ENCODE assay signal across 1 cellular context in the genomic region with DNA sequence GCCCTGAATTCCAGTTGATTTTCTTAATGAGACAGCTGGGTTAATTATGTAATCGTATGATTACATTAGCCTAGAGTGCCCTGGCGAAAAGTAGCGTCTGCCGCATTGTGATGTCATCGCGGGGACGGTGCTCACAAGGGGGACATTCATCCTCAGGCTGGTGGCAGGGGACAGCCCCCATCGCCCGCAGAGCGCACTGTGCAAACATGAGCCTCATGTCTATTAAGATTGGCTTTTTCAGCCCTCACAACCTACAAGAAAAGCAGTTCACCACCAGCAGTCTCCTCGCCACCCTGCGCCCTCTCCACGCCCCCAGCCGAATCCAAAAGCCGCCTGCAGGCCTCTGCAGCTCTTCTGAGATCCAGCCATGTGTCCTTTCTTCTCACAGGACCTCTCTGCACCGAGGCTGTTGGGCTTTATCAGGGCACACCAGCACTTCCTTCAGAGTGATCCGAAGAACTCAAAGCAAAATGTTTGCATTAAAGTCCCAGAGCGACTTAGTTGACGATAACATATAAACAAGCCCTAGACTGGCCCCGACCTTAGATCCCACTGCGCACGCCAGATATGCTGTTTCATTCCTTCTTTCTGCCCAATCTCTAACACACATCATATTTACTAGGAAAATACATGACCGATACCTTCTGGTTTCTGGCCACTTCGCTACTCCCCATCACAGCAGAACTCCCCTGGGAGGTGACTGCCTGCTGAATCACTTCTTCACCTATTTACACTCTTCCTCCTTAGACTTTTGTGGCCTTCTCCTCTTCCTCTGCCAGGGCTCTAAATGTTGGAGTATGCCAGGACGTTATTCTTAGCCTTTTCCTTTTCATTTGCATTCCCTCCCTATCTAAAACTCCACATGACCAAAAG.
A peak's percentile ranks its signal among the peaks of the same experiment; 100 is the strongest.
TF ChIP-seq lines count a peak whose summit lies in the region.

No MANE protein-coding gene starts in this region.

TF ChIP-seq in K562, 482 proteins besides CTCF, POLR2A, EP300 and RAD21 (continued from another document and continues in another):
- TF ChIP-seq, protein P1, sequence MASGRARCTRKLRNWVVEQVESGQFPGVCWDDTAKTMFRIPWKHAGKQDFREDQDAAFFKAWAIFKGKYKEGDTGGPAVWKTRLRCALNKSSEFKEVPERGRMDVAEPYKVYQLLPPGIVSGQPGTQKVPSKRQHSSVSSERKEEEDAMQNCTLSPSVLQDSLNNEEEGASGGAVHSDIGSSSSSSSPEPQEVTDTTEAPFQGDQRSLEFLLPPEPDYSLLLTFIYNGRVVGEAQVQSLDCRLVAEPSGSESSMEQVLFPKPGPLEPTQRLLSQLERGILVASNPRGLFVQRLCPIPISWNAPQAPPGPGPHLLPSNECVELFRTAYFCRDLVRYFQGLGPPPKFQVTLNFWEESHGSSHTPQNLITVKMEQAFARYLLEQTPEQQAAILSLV (tag; IDR thresholded peaks at IDR 0.05), result no peak
- TF ChIP-seq OTX1 (CRISPR knock-in tag; IDR thresholded peaks at IDR 0.05) (no peak), SIX5 (IDR thresholded peaks at IDR 0.05; ENCODE audit: borderline replicate concordance in 1 of 2, insufficient read depth in 1 of 2, low read depth in 1 of 2, low read length in 2 of 2) (no peak), PCBP1 (IDR thresholded peaks at IDR 0.05; ENCODE audit: low read depth, low read length, poor library complexity, severe bottlenecking) (no peak), DACH1 (IDR thresholded peaks at IDR 0.05; ENCODE audit: partially characterized antibody) (peak; percentile 23), MECOM (CRISPR knock-in tag; IDR thresholded peaks at IDR 0.05) (no peak), ZBTB1 (CRISPR knock-in tag; IDR thresholded peaks at IDR 0.05; ENCODE audit: borderline replicate concordance, low read depth) (0 out of 2 replicates have a peak, but pooled peaks have one; percentile 5), SOX6 (IDR thresholded peaks at IDR 0.05) (peak; percentile 89), ZNF77 (CRISPR knock-in tag; IDR thresholded peaks at IDR 0.05) (no peak), ZNF134 (CRISPR knock-in tag; conservative IDR thresholded peaks at IDR 0.05) (no peak), NEUROD1 (IDR thresholded peaks at IDR 0.05; ENCODE audit: borderline replicate concordance, low read depth, low read length, partially characterized antibody) (peak; percentile 62), EHMT2 (IDR thresholded peaks at IDR 0.05) (peak; percentile 46; the same call in 1 of the 2 replicates), SMC3 (conservative IDR thresholded peaks at IDR 0.05; ENCODE audit: insufficient read depth, low read depth, low read length) (0 out of 2 replicates have a peak, but pooled peaks have one; percentile 14), STAG1 (CRISPR knock-in tag; IDR thresholded peaks at IDR 0.05; ENCODE audit: borderline replicate concordance) (no peak), E2F3 (CRISPR knock-in tag; IDR thresholded peaks at IDR 0.05) (no peak), ZFP36 (IDR thresholded peaks at IDR 0.05; ENCODE audit: low read depth, low read length, partially characterized antibody) (no peak), ZNF184 (CRISPR knock-in tag; IDR thresholded peaks at IDR 0.05) (no peak), MCM2 (IDR thresholded peaks at IDR 0.05; ENCODE audit: low read depth) (no peak), ZNF707 (CRISPR knock-in tag; conservative IDR thresholded peaks at IDR 0.05) (no peak), ZNF316 (IDR thresholded peaks at IDR 0.05) (peak; percentile 92), ZNF507 (tag; conservative IDR thresholded peaks at IDR 0.05) (no peak), BCOR (IDR thresholded peaks at IDR 0.05) (peak; percentile 96), TOE1 (IDR thresholded peaks at IDR 0.05; ENCODE audit: borderline replicate concordance) (no peak; the same call in 1 of the 2 replicates), TOE1 (CRISPR knock-in tag; IDR thresholded peaks at IDR 0.05; ENCODE audit: borderline replicate concordance, low read depth) (no peak), SIN3A (IDR thresholded peaks at IDR 0.05; ENCODE audit: borderline replicate concordance in 2 of 2, control insufficient read depth in 1 of 2, low read depth in 2 of 2, low read length in 2 of 2) (no peak; a peak in 1 of 4 replicates), HDAC6 (IDR thresholded peaks at IDR 0.05; ENCODE audit: low read depth, low read length) (no peak), C11orf30 (IDR thresholded peaks at IDR 0.05; ENCODE audit: low read depth) (peak; percentile 94), ZEB2 (IDR thresholded peaks at IDR 0.05) (peak; percentile 93; the same call in 1 of the 2 replicates), ZNF354B (CRISPR knock-in tag; IDR thresholded peaks at IDR 0.05) (no peak)
- TF ChIP-seq, protein P2, sequence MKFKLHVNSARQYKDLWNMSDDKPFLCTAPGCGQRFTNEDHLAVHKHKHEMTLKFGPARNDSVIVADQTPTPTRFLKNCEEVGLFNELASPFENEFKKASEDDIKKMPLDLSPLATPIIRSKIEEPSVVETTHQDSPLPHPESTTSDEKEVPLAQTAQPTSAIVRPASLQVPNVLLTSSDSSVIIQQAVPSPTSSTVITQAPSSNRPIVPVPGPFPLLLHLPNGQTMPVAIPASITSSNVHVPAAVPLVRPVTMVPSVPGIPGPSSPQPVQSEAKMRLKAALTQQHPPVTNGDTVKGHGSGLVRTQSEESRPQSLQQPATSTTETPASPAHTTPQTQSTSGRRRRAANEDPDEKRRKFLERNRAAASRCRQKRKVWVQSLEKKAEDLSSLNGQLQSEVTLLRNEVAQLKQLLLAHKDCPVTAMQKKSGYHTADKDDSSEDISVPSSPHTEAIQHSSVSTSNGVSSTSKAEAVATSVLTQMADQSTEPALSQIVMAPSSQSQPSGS (CRISPR knock-in tag; IDR thresholded peaks at IDR 0.05), result no peak
- TF ChIP-seq, protein P3, sequence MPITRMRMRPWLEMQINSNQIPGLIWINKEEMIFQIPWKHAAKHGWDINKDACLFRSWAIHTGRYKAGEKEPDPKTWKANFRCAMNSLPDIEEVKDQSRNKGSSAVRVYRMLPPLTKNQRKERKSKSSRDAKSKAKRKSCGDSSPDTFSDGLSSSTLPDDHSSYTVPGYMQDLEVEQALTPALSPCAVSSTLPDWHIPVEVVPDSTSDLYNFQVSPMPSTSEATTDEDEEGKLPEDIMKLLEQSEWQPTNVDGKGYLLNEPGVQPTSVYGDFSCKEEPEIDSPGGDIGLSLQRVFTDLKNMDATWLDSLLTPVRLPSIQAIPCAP (CRISPR knock-in tag; IDR thresholded peaks at IDR 0.05; ENCODE audit: borderline replicate concordance), result no peak; the same call in 1 of the 2 replicates
- TF ChIP-seq, protein P4, sequence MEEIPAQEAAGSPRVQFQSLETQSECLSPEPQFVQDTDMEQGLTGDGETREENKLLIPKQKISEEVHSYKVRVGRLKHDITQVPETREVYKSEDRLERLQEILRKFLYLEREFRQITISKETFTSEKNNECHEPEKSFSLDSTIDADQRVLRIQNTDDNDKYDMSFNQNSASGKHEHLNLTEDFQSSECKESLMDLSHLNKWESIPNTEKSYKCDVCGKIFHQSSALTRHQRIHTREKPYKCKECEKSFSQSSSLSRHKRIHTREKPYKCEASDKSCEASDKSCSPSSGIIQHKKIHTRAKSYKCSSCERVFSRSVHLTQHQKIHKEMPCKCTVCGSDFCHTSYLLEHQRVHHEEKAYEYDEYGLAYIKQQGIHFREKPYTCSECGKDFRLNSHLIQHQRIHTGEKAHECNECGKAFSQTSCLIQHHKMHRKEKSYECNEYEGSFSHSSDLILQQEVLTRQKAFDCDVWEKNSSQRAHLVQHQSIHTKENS (CRISPR knock-in tag; IDR thresholded peaks at IDR 0.05), result no peak
- TF ChIP-seq, protein P5, sequence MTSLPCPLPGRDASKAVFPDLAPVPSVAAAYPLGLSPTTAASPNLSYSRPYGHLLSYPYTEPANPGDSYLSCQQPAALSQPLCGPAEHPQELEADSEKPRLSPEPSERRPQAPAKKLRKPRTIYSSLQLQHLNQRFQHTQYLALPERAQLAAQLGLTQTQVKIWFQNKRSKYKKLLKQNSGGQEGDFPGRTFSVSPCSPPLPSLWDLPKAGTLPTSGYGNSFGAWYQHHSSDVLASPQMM (CRISPR knock-in tag; IDR thresholded peaks at IDR 0.05), result no peak
- TF ChIP-seq, protein P6, sequence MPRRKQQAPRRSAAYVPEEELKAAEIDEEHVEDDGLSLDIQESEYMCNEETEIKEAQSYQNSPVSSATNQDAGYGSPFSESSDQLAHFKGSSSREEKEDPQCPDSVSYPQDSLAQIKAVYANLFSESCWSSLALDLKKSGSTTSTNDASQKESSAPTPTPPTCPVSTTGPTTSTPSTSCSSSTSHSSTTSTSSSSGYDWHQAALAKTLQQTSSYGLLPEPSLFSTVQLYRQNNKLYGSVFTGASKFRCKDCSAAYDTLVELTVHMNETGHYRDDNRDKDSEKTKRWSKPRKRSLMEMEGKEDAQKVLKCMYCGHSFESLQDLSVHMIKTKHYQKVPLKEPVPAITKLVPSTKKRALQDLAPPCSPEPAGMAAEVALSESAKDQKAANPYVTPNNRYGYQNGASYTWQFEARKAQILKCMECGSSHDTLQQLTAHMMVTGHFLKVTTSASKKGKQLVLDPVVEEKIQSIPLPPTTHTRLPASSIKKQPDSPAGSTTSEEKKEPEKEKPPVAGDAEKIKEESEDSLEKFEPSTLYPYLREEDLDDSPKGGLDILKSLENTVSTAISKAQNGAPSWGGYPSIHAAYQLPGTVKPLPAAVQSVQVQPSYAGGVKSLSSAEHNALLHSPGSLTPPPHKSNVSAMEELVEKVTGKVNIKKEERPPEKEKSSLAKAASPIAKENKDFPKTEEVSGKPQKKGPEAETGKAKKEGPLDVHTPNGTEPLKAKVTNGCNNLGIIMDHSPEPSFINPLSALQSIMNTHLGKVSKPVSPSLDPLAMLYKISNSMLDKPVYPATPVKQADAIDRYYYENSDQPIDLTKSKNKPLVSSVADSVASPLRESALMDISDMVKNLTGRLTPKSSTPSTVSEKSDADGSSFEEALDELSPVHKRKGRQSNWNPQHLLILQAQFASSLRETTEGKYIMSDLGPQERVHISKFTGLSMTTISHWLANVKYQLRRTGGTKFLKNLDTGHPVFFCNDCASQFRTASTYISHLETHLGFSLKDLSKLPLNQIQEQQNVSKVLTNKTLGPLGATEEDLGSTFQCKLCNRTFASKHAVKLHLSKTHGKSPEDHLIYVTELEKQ (CRISPR knock-in tag; IDR thresholded peaks at IDR 0.05), result no peak
- TF ChIP-seq, protein P7, sequence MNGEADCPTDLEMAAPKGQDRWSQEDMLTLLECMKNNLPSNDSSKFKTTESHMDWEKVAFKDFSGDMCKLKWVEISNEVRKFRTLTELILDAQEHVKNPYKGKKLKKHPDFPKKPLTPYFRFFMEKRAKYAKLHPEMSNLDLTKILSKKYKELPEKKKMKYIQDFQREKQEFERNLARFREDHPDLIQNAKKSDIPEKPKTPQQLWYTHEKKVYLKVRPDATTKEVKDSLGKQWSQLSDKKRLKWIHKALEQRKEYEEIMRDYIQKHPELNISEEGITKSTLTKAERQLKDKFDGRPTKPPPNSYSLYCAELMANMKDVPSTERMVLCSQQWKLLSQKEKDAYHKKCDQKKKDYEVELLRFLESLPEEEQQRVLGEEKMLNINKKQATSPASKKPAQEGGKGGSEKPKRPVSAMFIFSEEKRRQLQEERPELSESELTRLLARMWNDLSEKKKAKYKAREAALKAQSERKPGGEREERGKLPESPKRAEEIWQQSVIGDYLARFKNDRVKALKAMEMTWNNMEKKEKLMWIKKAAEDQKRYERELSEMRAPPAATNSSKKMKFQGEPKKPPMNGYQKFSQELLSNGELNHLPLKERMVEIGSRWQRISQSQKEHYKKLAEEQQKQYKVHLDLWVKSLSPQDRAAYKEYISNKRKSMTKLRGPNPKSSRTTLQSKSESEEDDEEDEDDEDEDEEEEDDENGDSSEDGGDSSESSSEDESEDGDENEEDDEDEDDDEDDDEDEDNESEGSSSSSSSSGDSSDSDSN (IDR thresholded peaks at IDR 0.05; ENCODE audit: borderline replicate concordance in 1 of 2, low read depth in 2 of 2, low read length in 2 of 2), result peak; percentile 59 to 83; a peak in 1 of 4 replicates
- TF ChIP-seq, protein P8, sequence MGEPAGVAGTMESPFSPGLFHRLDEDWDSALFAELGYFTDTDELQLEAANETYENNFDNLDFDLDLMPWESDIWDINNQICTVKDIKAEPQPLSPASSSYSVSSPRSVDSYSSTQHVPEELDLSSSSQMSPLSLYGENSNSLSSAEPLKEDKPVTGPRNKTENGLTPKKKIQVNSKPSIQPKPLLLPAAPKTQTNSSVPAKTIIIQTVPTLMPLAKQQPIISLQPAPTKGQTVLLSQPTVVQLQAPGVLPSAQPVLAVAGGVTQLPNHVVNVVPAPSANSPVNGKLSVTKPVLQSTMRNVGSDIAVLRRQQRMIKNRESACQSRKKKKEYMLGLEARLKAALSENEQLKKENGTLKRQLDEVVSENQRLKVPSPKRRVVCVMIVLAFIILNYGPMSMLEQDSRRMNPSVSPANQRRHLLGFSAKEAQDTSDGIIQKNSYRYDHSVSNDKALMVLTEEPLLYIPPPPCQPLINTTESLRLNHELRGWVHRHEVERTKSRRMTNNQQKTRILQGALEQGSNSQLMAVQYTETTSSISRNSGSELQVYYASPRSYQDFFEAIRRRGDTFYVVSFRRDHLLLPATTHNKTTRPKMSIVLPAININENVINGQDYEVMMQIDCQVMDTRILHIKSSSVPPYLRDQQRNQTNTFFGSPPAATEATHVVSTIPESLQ (CRISPR knock-in tag; IDR thresholded peaks at IDR 0.05), result no peak; the same call in 1 of the 2 replicates
- TF ChIP-seq, protein P9, sequence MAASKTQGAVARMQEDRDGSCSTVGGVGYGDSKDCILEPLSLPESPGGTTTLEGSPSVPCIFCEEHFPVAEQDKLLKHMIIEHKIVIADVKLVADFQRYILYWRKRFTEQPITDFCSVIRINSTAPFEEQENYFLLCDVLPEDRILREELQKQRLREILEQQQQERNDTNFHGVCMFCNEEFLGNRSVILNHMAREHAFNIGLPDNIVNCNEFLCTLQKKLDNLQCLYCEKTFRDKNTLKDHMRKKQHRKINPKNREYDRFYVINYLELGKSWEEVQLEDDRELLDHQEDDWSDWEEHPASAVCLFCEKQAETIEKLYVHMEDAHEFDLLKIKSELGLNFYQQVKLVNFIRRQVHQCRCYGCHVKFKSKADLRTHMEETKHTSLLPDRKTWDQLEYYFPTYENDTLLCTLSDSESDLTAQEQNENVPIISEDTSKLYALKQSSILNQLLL (CRISPR knock-in tag; IDR thresholded peaks at IDR 0.05; ENCODE audit: borderline replicate concordance), result no peak
